In genomic region chr11:68030318-68031135, GRCh38 we compare ENCODE assay signal across 8 cellular contexts. TPM values are rescaled to one million over a fixed set of nuclear protein-coding genes. Genes with fewer than 3 reads are reported as not detected.
A peak's percentile ranks its signal among the peaks of the same experiment; 100 is the strongest.
DNase-seq lines count a peak whose midpoint lies in the region; ATAC-seq, FAIRE-seq and TF ChIP-seq lines count a peak whose summit lies in the region.

TSS of gene NDUFS8 (plus strand) at chr11:68030681. CDS start at chr11:68032152, 1,471 bp downstream.

- WGBS in HepG2 (ENCODE audit: low lambda C conversion rate): 0% methylated on average over 34 of the region's 56 CpGs

- TF ChIP-seq POLR2A in HepG2 (IDR thresholded peaks at IDR 0.05; ENCODE audit: insufficient read depth in 1 of 2, low read depth in 2 of 2, low read length in 2 of 2): peak in 1 of 2 experiments; percentile 72; a peak in 2 of 4 replicates

- CTCF ChIA-PET in HepG2 (lab: Yijun Ruan, JAX; ENCODE audit: low intra/inter-chr PET ratio, low total read pairs): no interaction called here

- peaks cover 26% of the 10 kb centered on the region for H3K79me2 ChIP-seq in HepG2 (ENCODE audit: insufficient read depth, low read length)

- FAIRE-seq in HepG2 (lab: Jason Lieb, UNC): peak; percentile 92

- peak; percentile 97 for DNase-seq in CD14-positive monocyte (ENCODE audit: low spot score)
- peak; percentile 99 for DNase-seq in NCI-H82 (lab: John Stamatoyannopoulos, UW)
- peak; percentile 99 for DNase-seq in activated CD4-positive, alpha-beta T cell treated with anti-CD3 and anti-CD28 coated beads, Interleukin-2, amount 50 U/mL, for 48 hours
- DNase-seq in dermis microvascular lymphatic vessel endothelial cell (ENCODE audit: low read depth in 2 of 2): peak; percentile 98 to 99
- peak; percentile 99 for DNase-seq in HepG2 (ENCODE audit: low spot score)
- peak; percentile 98 for DNase-seq in stimulated activated CD4-positive, alpha-beta T cell treated with anti-CD3 and anti-CD28 coated beads, Interleukin-4, amount 100 ng/mL, for 1 hour

- peak within 1 kb of the TSS; percentile 78 to 84 (median 83) for H3K4me3 ChIP-seq in HepG2 (replicated peaks in 1 of 3; ENCODE audit: insufficient read depth in 1 of 3, low read depth in 2 of 3, low read length in 3 of 3)

- TF ChIP-seq RAD21 in HepG2 (CRISPR knock-in tag; IDR thresholded peaks at IDR 0.05): no peak

- TF ChIP-seq CTCF in CD14-positive monocyte (IDR thresholded peaks at IDR 0.05): no peak
- no peak for TF ChIP-seq CTCF in HepG2 (CRISPR knock-in tag; IDR thresholded peaks at IDR 0.05)

- peak within 1 kb of the TSS; percentile 96 for H3K9ac ChIP-seq in HepG2 (ENCODE audit: insufficient read depth, low read depth, low read length)

- peak within 1 kb of the TSS; percentile 97 for H3K4me2 ChIP-seq in HepG2 (ENCODE audit: low read depth, low read length)

- ATAC-seq in GM19397 (IDR thresholded peaks at IDR 0.05; ENCODE audit: unreplicated experiment): peak; percentile 91
- peak; percentile 81 for ATAC-seq in HG03571 (IDR thresholded peaks at IDR 0.05; ENCODE audit: unreplicated experiment)
- ATAC-seq in HepG2: peak; percentile 95

- H3K9me3 ChIP-seq in HepG2 (ENCODE audit: low read length): no peaks in the 10 kb centered on the region

- H3K27ac ChIP-seq in HepG2 (ENCODE audit: extremely low read length, insufficient read depth, low read length): peak within 1 kb of the TSS; percentile 86

- TF ChIP-seq EP300 in HepG2 (IDR thresholded peaks at IDR 0.05; ENCODE audit: low read depth in 2 of 2, low read length in 2 of 2) (no peak), HepG2 (CRISPR knock-in tag; IDR thresholded peaks at IDR 0.05; ENCODE audit: borderline replicate concordance) (peak; percentile 41; the same call in 1 of the 2 replicates)

- peak within 1 kb of the TSS; percentile 94 to 98 for H3K4me3 Mint-ChIP-seq in CD14-positive monocyte

- H2AFZ ChIP-seq in HepG2 (ENCODE audit: low read length): no peak within 1 kb of the TSS

- H3K36me3 Mint-ChIP-seq in CD14-positive monocyte: peaks cover 34 to 49% of the 10 kb centered on the region in 2 donors

- peaks cover 0 to 1% (median 0%) of the 10 kb centered on the region in 3 donors for H3K27me3 Mint-ChIP-seq in CD14-positive monocyte (ENCODE audit: low read depth in 3 of 3)

- POLR2A ChIA-PET in HepG2 (lab: Yijun Ruan, JAX): interaction anchor here (0.7 to 3.1 kb wide), 6 partner anchors 7 to 116 kb away, joined by 3 to 13 read pairs (median 6); partner anchors contain the start of gene ALDH3B1

- H4K20me1 ChIP-seq in HepG2 (ENCODE audit: insufficient read depth, low read length): no peaks in the 10 kb centered on the region

- H3K4me1 Mint-ChIP-seq in CD14-positive monocyte: peaks cover 30% of the 10 kb centered on the region

- H3K27ac Mint-ChIP-seq in CD14-positive monocyte: peak within 1 kb of the TSS; percentile 76 to 95 (median 87)

- peaks cover 8 to 13% of the 10 kb centered on the region in 2 experiments; a peak in 3 of 5 replicates for H3K36me3 ChIP-seq in HepG2 (replicated peaks in 1 of 2; ENCODE audit: control insufficient read depth in 1 of 2, insufficient read depth in 2 of 2, low read length in 2 of 2)

- in situ Hi-C loops in HepG2 (cut with HindIII; ENCODE audit: extremely low pct_ligation_motif_present, low pct_unique_long_range_greater_than_20kb): no loop called here

- H3K27me3 ChIP-seq in HepG2 (ENCODE audit: control insufficient read depth in 1 of 2, insufficient read depth in 2 of 2, low read length in 2 of 2): no peaks in the 10 kb centered on the region; a peak in 1 of 5 replicates

- no peaks in the 10 kb centered on the region for H3K9me3 Mint-ChIP-seq in CD14-positive monocyte

- BruUV-seq in HepG2 (replicated peaks; lab: Mats Ljungman, UMichigan): TSS peak; percentile 55

- intact Hi-C loops in CD14-positive monocyte (cut with micrococcal nuclease): no loop called here
- intact Hi-C loops in HepG2 (cut with micrococcal nuclease; ENCODE audit: unreplicated experiment): loop anchor here (1.0 kb wide), 1 partner anchor 8 kb away; no protein-coding TSS in a partner anchor

- H3K4me1 ChIP-seq in HepG2 (ENCODE audit: insufficient read depth, low read length): peaks cover 34% of the 10 kb centered on the region

TF ChIP-seq in HepG2, 621 proteins besides CTCF, POLR2A, EP300 and RAD21 (continues in another document):
- TF ChIP-seq ZNF503 (CRISPR knock-in tag; IDR thresholded peaks at IDR 0.05) (no peak), ZBTB25 (CRISPR knock-in tag; IDR thresholded peaks at IDR 0.05) (0 out of 2 replicates have a peak, but pooled peaks have one; percentile 17), PHF5A (CRISPR knock-in tag; IDR thresholded peaks at IDR 0.05; ENCODE audit: low read depth, unreplicated experiment) (no peak), REXO4 (CRISPR knock-in tag; IDR thresholded peaks at IDR 0.05; ENCODE audit: borderline replicate concordance) (no peak), ATF7-NPFF (CRISPR knock-in tag; IDR thresholded peaks at IDR 0.05; ENCODE audit: low read depth) (no peak), SALL2 (CRISPR knock-in tag; IDR thresholded peaks at IDR 0.05) (no peak), TFAP4 (IDR thresholded peaks at IDR 0.05; ENCODE audit: borderline replicate concordance, low read depth) (no peak), NFATC3 (CRISPR knock-in tag; IDR thresholded peaks at IDR 0.05) (0 out of 2 replicates have a peak, but pooled peaks have one; percentile 78), ZFP62 (CRISPR knock-in tag; IDR thresholded peaks at IDR 0.05) (no peak), ZC3H4 (CRISPR knock-in tag; IDR thresholded peaks at IDR 0.05; ENCODE audit: borderline replicate concordance) (no peak), TRIM24 (CRISPR knock-in tag; IDR thresholded peaks at IDR 0.05) (no peak), ZNF782 (CRISPR knock-in tag; IDR thresholded peaks at IDR 0.05; ENCODE audit: borderline replicate concordance) (peak; percentile 60; the same call in 1 of the 2 replicates)

RNA-seq across cellular contexts. Expression of gene NDUFS8, which starts in this region (rescaled TPM):
- polyA plus RNA-seq in CD14-positive monocyte (100 to 1,000 TPM; 114 to 141 TPM), HepG2 (2011; rRNA removed) (96.7 and 101 TPM in 2 replicates)
- total RNA-seq in dermis microvascular lymphatic vessel endothelial cell (96.3 and 121 TPM in 2 replicates), HepG2 (2016; rRNA removed; fragmentation: Illumina TruSeq; extraction: Trizol) (120 and 158 TPM in 2 replicates)
- 120 and 122 TPM in 2 replicates for total RNA-seq in HepG2 (2016; cell fraction: cytosol; rRNA removed; fragmentation: Illumina TruSeq; extraction: Trizol; ENCODE audit: low read depth)
- 111 and 153 TPM in 2 replicates for total RNA-seq in HepG2 (2016; cell fraction: insoluble cytoplasmic fraction; rRNA removed; fragmentation: Illumina TruSeq; extraction: Trizol)
- total RNA-seq in HepG2 (2016; cell fraction: membrane; rRNA removed; fragmentation: Illumina TruSeq; extraction: Trizol): 119 and 125 TPM in 2 replicates
- total RNA-seq in HepG2 (2016; cell fraction: nucleus; rRNA removed; fragmentation: Illumina TruSeq; extraction: Trizol): 68.1 and 87.4 TPM in 2 replicates
- 77.4 and 163 TPM in 2 replicates for polyA plus RNA-seq in HepG2 (2011; cell fraction: cytosol; rRNA removed)
- 142 and 151 TPM in 2 replicates for polyA plus RNA-seq in HepG2 (2011; cell fraction: nucleus; rRNA removed)
- polyA plus RNA-seq in HepG2 (2012): 65.2 and 96.9 TPM in 2 replicates
- 109 and 135 TPM in 2 replicates for polyA plus RNA-seq in HepG2 (2016; cell fraction: cytosol; fragmentation: Illumina TruSeq; extraction: Trizol; ENCODE audit: low read depth)
- polyA plus RNA-seq in HepG2 (2016; cell fraction: insoluble cytoplasmic fraction; fragmentation: Illumina TruSeq; extraction: Trizol; ENCODE audit: low read depth): 108 and 124 TPM in 2 replicates
- 110 and 125 TPM in 2 replicates for polyA plus RNA-seq in HepG2 (2016; cell fraction: membrane; fragmentation: Illumina TruSeq; extraction: Trizol; ENCODE audit: low read depth)
- polyA plus RNA-seq in HepG2 (2016; cell fraction: nucleus; fragmentation: Illumina TruSeq; extraction: Trizol; ENCODE audit: insufficient read depth, low read depth): 158 and 161 TPM in 2 replicates
- polyA minus RNA-seq in HepG2 (2011; rRNA and poly(A)+ RNA removed; ENCODE audit: low replicate concordance): 172 and 212 TPM in 2 replicates
- 66.2 and 72.5 TPM in 2 replicates for polyA minus RNA-seq in HepG2 (2011; cell fraction: cytosol; rRNA and poly(A)+ RNA removed)
- 33.6 and 40.9 TPM in 2 replicates for polyA minus RNA-seq in HepG2 (2011; cell fraction: nucleus; rRNA and poly(A)+ RNA removed)

Comparison
In these comparisons a context has a peak if more than half of its experiments do, and no peak if none do; other contexts are left out.
1. Peak in every context shown above with its lines: DNase-seq, ATAC-seq, H3K4me3 ChIP-seq and H3K27ac ChIP-seq.